20 cellular contexts compared by ENCODE assay signal in genomic region chr3:42514876-42515275, GRCh38. TPM values are rescaled to one million over a fixed set of nuclear protein-coding genes. Genes with fewer than 3 reads are reported as not detected.
DNase-seq lines count a peak whose midpoint lies in the region; ATAC-seq and TF ChIP-seq lines count a peak whose summit lies in the region.
"Had no signal": no experiment of that assay in that cellular context is flagged by ENCODE, and none has a peak within 500 bp of the region (broad histone marks: within the 10 kb centered on the region; RNA-seq: fewer than 3 reads in every experiment).

No MANE protein-coding gene starts in this region.

- no peaks in the 10 kb centered on the region for H3K9me3 ChIP-seq in T-helper 17 cell (ENCODE audit: control insufficient read depth, low read length, poor library complexity, severe bottlenecking)
- H3K9me3 ChIP-seq in esophagus (ENCODE audit: control insufficient read depth in 2 of 2, insufficient read depth in 1 of 2, low read depth in 1 of 2, low read length in 1 of 2) = no peaks in the 10 kb centered on the region
- no peaks in the 10 kb centered on the region for H3K9me3 ChIP-seq in spleen
- H3K9me3 ChIP-seq in neuronal stem cell (replicated peaks in 1 of 2; ENCODE audit: control insufficient read depth in 2 of 2, insufficient read depth in 1 of 2, low read depth in 1 of 2, low read length in 2 of 2) = no peaks in the 10 kb centered on the region

- peaks cover 42% of the 10 kb centered on the region for H3K4me1 Mint-ChIP-seq in T-helper 17 cell
- H3K4me1 Mint-ChIP-seq in activated CD4-positive, alpha-beta memory T cell treated with anti-CD3 and anti-CD28 coated beads, Interleukin-2, amount 10 ng/mL, durations not matched to agents 7 days and 5 days = peaks cover 29% of the 10 kb centered on the region
- H3K4me1 Mint-ChIP-seq: brain had no signal

- no peaks in the 10 kb centered on the region for H3K27me3 ChIP-seq in esophagus (ENCODE audit: control insufficient read depth in 1 of 2, insufficient read depth in 2 of 2, low read length in 2 of 2)
- no peaks in the 10 kb centered on the region for H3K27me3 ChIP-seq in spleen (replicated peaks in 1 of 7)
- peaks cover 0 to 6% (median 0%) of the 10 kb centered on the region in 3 experiments for H3K27me3 ChIP-seq in neuronal stem cell (ENCODE audit: control insufficient read depth in 3 of 3, insufficient read depth in 3 of 3, low read depth in 1 of 3, low read length in 3 of 3)

- H3K4me2 ChIP-seq in neuronal stem cell (ENCODE audit: insufficient read depth, low read length, poor library complexity, severe bottlenecking) = no peak overlapping the region

- no peaks in the 10 kb centered on the region for H3K27me3 Mint-ChIP-seq in T-helper 17 cell
- no peaks in the 10 kb centered on the region for H3K27me3 Mint-ChIP-seq in activated CD4-positive, alpha-beta memory T cell treated with anti-CD3 and anti-CD28 coated beads, Interleukin-2, amount 10 ng/mL, durations not matched to agents 7 days and 5 days
- H3K27me3 Mint-ChIP-seq: activated CD4-positive, alpha-beta T cell treated with anti-CD3 and anti-CD28 coated beads, Interleukin-2, amount 10 ng/mL, durations not matched to agents 24 days and 14 days had no signal

- no peak overlapping the region for H2AK5ac ChIP-seq in neuronal stem cell (ENCODE audit: low read depth, low read length)

- H3K14ac ChIP-seq in neuronal stem cell (ENCODE audit: low read length) = no peak overlapping the region

- DNase-seq in G401 (ENCODE audit: low spot score) = peak; percentile 76
- DNase-seq in T-helper 17 cell = no peak
- peak; percentile 52 for DNase-seq in spleen
- DNase-seq in neuronal stem cell (ENCODE audit: low spot score) = no peak
- no peak for DNase-seq in activated CD4-positive, alpha-beta memory T cell treated with anti-CD3 and anti-CD28 coated beads, Interleukin-2, amount 10 ng/mL, durations not matched to agents 7 days and 5 days
- DNase-seq in stimulated activated CD4-positive, alpha-beta T cell treated with anti-CD3 and anti-CD28 coated beads, Interleukin-1b, Interleukin-23, amount 100 ng/mL, for 48 hours = no peak
- DNase-seq in NCI-H1436 (lab: John Stamatoyannopoulos, UW) = no peak
- DNase-seq: activated CD4-positive, alpha-beta T cell treated with anti-CD3 and anti-CD28 coated beads, Interleukin-2, amount 10 ng/mL, durations not matched to agents 24 days and 14 days; activated naive CD4-positive, alpha-beta T cell treated with anti-CD3 and anti-CD28 coated beads for 36 hours; effector CD4-positive, alpha-beta T cell; EL; NCI-H1436 treated with DMSO at 0.1 percent for 48 hours; NK-92 treated with Interleukin-12 subunit alpha and Interleukin-12 subunit beta, amount 100 ng/mL, for 24 hours; stimulated activated CD4-positive, alpha-beta T cell treated with anti-CD3 and anti-CD28 coated beads, Interleukin-15, amount 100 ng/mL, for 24 hours; stimulated activated naive CD4-positive, alpha-beta T cell; SW 1271 had no signal

- H3K36me3 Mint-ChIP-seq in T-helper 17 cell (ENCODE audit: low read depth) = peaks cover 4% of the 10 kb centered on the region
- H3K36me3 Mint-ChIP-seq in activated CD4-positive, alpha-beta memory T cell treated with anti-CD3 and anti-CD28 coated beads, Interleukin-2, amount 10 ng/mL, durations not matched to agents 7 days and 5 days (ENCODE audit: low read depth) = no peaks in the 10 kb centered on the region
- H3K36me3 Mint-ChIP-seq: brain had no signal

- H3K4ac ChIP-seq in neuronal stem cell (ENCODE audit: low read length) = no peak overlapping the region

- H3K27ac Mint-ChIP-seq in T-helper 17 cell = peak overlapping the region; percentile 70
- no peak overlapping the region for H3K27ac Mint-ChIP-seq in activated CD4-positive, alpha-beta memory T cell treated with anti-CD3 and anti-CD28 coated beads, Interleukin-2, amount 10 ng/mL, durations not matched to agents 7 days and 5 days
- H3K27ac Mint-ChIP-seq: activated CD4-positive, alpha-beta T cell treated with anti-CD3 and anti-CD28 coated beads, Interleukin-2, amount 10 ng/mL, durations not matched to agents 24 days and 14 days; activated naive CD4-positive, alpha-beta T cell treated with anti-CD3 and anti-CD28 coated beads for 36 hours; brain had no signal

- TF ChIP-seq CTCF in spleen (IDR thresholded peaks at IDR 0.05 in 8 of 11, conservative IDR thresholded peaks at IDR 0.05 in 3 of 11) = no peak

- WGBS in esophagus, 2 donors = 35 to 48% methylated on average over 3 to 4 of the region's 4 CpGs
- 53 to 80% (median 75%) methylated on average over 4 of the region's 4 CpGs for WGBS in spleen, 5 donors
- no CpG with 5 or more reads among the region's 4 CpGs for WGBS in neuronal stem cell (ENCODE audit: extremely low coverage in 2 of 2, insufficient read length in 2 of 2, insufficient replicate concordance in 1 of 2), 2 donors

- no peak overlapping the region for H4K91ac ChIP-seq in neuronal stem cell (ENCODE audit: low read depth, low read length, poor library complexity)

- H3K4me1 ChIP-seq in esophagus (ENCODE audit: control insufficient read depth in 2 of 2, insufficient read depth in 2 of 2, low read length in 1 of 2) = peaks cover 5 to 21% of the 10 kb centered on the region in 2 donors
- H3K4me1 ChIP-seq in spleen = peaks cover 0 to 10% (median under 1%) of the 10 kb centered on the region in 6 donors
- no peaks in the 10 kb centered on the region for H3K4me1 ChIP-seq in neuronal stem cell (ENCODE audit: control insufficient read depth in 2 of 2, insufficient read depth in 1 of 2, low read depth in 1 of 2, low read length in 2 of 2)

- intact Hi-C loops in spleen (cut with DNase I; ENCODE audit: low total_unique reads) = no loop called here

- H3K36me3 ChIP-seq in esophagus (ENCODE audit: control insufficient read depth in 2 of 2, insufficient read depth in 2 of 2, low read length in 1 of 2) (no peaks in the 10 kb centered on the region), spleen (peaks cover 0 to 6% (median 0%) of the 10 kb centered on the region in 6 donors), neuronal stem cell (replicated peaks in 1 of 2; ENCODE audit: control insufficient read depth in 2 of 2, insufficient read depth in 2 of 2, low read length in 2 of 2) (no peaks in the 10 kb centered on the region)

- no peak for ATAC-seq in T-helper 17 cell

- H2BK5ac ChIP-seq in neuronal stem cell (ENCODE audit: low read length) = no peak overlapping the region

- CTCF ChIA-PET in activated CD4-positive, alpha-beta memory T cell treated with anti-CD3 and anti-CD28 coated beads, Interleukin-2, amount 10 ng/mL, durations not matched to agents 7 days and 5 days (lab: Charles Lee) = no interaction called here

- H2BK120ac ChIP-seq in neuronal stem cell (ENCODE audit: low read depth, low read length) = no peak overlapping the region

- H2BK12ac ChIP-seq in neuronal stem cell (ENCODE audit: low read length) = no peak overlapping the region

- no peak overlapping the region for H3K23ac ChIP-seq in neuronal stem cell (ENCODE audit: low read depth, low read length, poor library complexity)

- in situ Hi-C loops in G401 (cut with HindIII; ENCODE audit: low sequenced_read_pairs) = no loop called here

- no peak overlapping the region for H2AFZ ChIP-seq in neuronal stem cell (ENCODE audit: low read length)
- H2AFZ ChIP-seq: GM23248 had no signal

- no peak for TF ChIP-seq POLR2A in spleen (IDR thresholded peaks at IDR 0.05)

- POLR2A ChIA-PET in activated CD4-positive, alpha-beta memory T cell treated with anti-CD3 and anti-CD28 coated beads, Interleukin-2, amount 10 ng/mL, durations not matched to agents 7 days and 5 days (lab: Charles Lee) = no interaction called here

- no peaks in the 10 kb centered on the region for H3K9me3 Mint-ChIP-seq in activated CD4-positive, alpha-beta memory T cell treated with anti-CD3 and anti-CD28 coated beads, Interleukin-2, amount 10 ng/mL, durations not matched to agents 7 days and 5 days
- H3K9me3 Mint-ChIP-seq: activated CD4-positive, alpha-beta T cell treated with anti-CD3 and anti-CD28 coated beads, Interleukin-2, amount 10 ng/mL, durations not matched to agents 24 days and 14 days; activated naive CD4-positive, alpha-beta T cell treated with anti-CD3 and anti-CD28 coated beads for 36 hours; brain had no signal

- H3K4me3 ChIP-seq in esophagus (ENCODE audit: low read depth in 1 of 2, low read length in 2 of 2) (no peak overlapping the region), spleen (no peak overlapping the region), neuronal stem cell (ENCODE audit: low read length in 2 of 2) (no peak overlapping the region)
- H3K4me3 ChIP-seq: GM23248 had no signal

- no peak overlapping the region for H4K8ac ChIP-seq in neuronal stem cell (ENCODE audit: low read depth, low read length)

- no peaks in the 10 kb centered on the region for H3K79me1 ChIP-seq in neuronal stem cell (ENCODE audit: low read depth, low read length)

- peak overlapping the region; percentile 55 for H3K4me3 Mint-ChIP-seq in T-helper 17 cell
- no peak overlapping the region for H3K4me3 Mint-ChIP-seq in activated CD4-positive, alpha-beta memory T cell treated with anti-CD3 and anti-CD28 coated beads, Interleukin-2, amount 10 ng/mL, durations not matched to agents 7 days and 5 days
- H3K4me3 Mint-ChIP-seq: activated CD4-positive, alpha-beta T cell treated with anti-CD3 and anti-CD28 coated beads, Interleukin-2, amount 10 ng/mL, durations not matched to agents 24 days and 14 days; activated naive CD4-positive, alpha-beta T cell treated with anti-CD3 and anti-CD28 coated beads for 36 hours; brain had no signal

- no peak overlapping the region for H2BK15ac ChIP-seq in neuronal stem cell (ENCODE audit: low read length)

- no peak overlapping the region for H3K18ac ChIP-seq in neuronal stem cell (ENCODE audit: low read length)

- peak overlapping the region; percentile 79 to 82 for H3K27ac ChIP-seq in esophagus (ENCODE audit: low read depth in 2 of 2, low read length in 1 of 2)
- H3K27ac ChIP-seq in spleen = no peak overlapping the region
- H3K27ac ChIP-seq in neuronal stem cell (replicated peaks; ENCODE audit: low read length) = no peak overlapping the region
- H3K27ac ChIP-seq: GM23248 had no signal

- no peak overlapping the region for H3K9ac ChIP-seq in neuronal stem cell (ENCODE audit: low read depth, low read length, poor library complexity)
- H3K9ac ChIP-seq: GM23248 had no signal

RNA-seq across cellular contexts. Expression of gene VIPR1, which starts 12.4 kb away (rescaled TPM):
- 0.14 TPM in 1 of 2 replicates, not detected in the other for total RNA-seq in G401 (2014; rRNA removed; shearing (Covaris generic))
- total RNA-seq in T-helper 17 cell = 10 to 100 TPM; 33.4 to 72.9 TPM
- 1 to 10 TPM; 3.6 to 7.0 TPM for polyA plus RNA-seq in esophagus
- 10 to 100 TPM in 5 of 7 donors, 1 to 10 TPM in 2; 6.8 to 16.3 (median 11.9) TPM for total RNA-seq in spleen
- 1 to 10 TPM; 2.0 to 6.1 (median 5.3) TPM for polyA plus RNA-seq in spleen
- 1.1 TPM for polyA plus RNA-seq in neuronal stem cell (2013, experiment 1 of 2)
- polyA plus RNA-seq in neuronal stem cell (2013, experiment 2 of 2) = 1.00 TPM
- 1 to 10 TPM; 7.5 to 9.6 TPM for total RNA-seq in activated CD4-positive, alpha-beta memory T cell treated with anti-CD3 and anti-CD28 coated beads, Interleukin-2, amount 10 ng/mL, durations not matched to agents 7 days and 5 days
- total RNA-seq: fibroblast of lung, GM23248 had no signal
- polyA plus RNA-seq: GM23248 had no signal

Comparison
In these comparisons a context has a peak if more than half of its experiments do, and no peak if none do; other contexts are left out.
1. DNase-seq: peak in G401 (single experiment) and spleen (single experiment); none in T-helper 17 cell (0 of 3), neuronal stem cell (single experiment), activated CD4-positive, alpha-beta memory T cell treated with anti-CD3 and anti-CD28 coated beads, Interleukin-2, amount 10 ng/mL, durations not matched to agents 7 days and 5 days (single experiment), stimulated activated CD4-positive, alpha-beta T cell treated with anti-CD3 and anti-CD28 coated beads, Interleukin-1b, Interleukin-23, amount 100 ng/mL, for 48 hours (single experiment) and NCI-H1436 (single experiment).
2. H3K27ac ChIP-seq: peak in esophagus (2 of 2); none in spleen (0 of 8) and neuronal stem cell (single experiment).